Comparison of ENCODE assay signal across 18 cellular contexts in genomic region chr1:104630567-104630966, GRCh38.
"Had no signal": no experiment of that assay in that cellular context is flagged by ENCODE, and none has a peak within 500 bp of the region (broad histone marks: within the 10 kb centered on the region; RNA-seq: fewer than 3 reads in every experiment).

No MANE protein-coding gene starts in this region.

- H3K9ac ChIP-seq: neural progenitor cell had no signal

- H2AFZ ChIP-seq: neural progenitor cell had no signal

- H3K27me3 ChIP-seq: dorsolateral prefrontal cortex, neural progenitor cell, sigmoid colon, stomach, thyroid gland had no signal

- H3K36me3 ChIP-seq: lower lobe of right lung, neural progenitor cell, prostate gland, sigmoid colon, stomach, thyroid gland had no signal

- ATAC-seq: left ventricle myocardium superior; lower lobe of right lung; mucosa of descending colon; natural killer cell treated with Interleukin-12 subunit alpha and Interleukin-12 subunit beta and Interleukin-15 and Interleukin-18, amount 100 ng/mL, for 72 hours; right cardiac atrium; stimulated activated effector memory CD8-positive, alpha-beta T cell treated with anti-CD3 and anti-CD28 coated beads, Interleukin-12 subunit alpha, Interleukin-12 subunit beta, amount 100 ng/mL, for 72 hours had no signal

- H3K4me1 ChIP-seq: lower lobe of right lung, neural progenitor cell, prostate gland, stomach, thyroid gland had no signal

- H3K4me2 ChIP-seq: neural progenitor cell had no signal

- H3K4me3 ChIP-seq: dorsolateral prefrontal cortex, lower lobe of right lung, mucosa of descending colon, neural progenitor cell, prostate gland, sigmoid colon, stomach, thyroid gland had no signal

- DNase-seq: dorsolateral prefrontal cortex; effector CD4-positive, alpha-beta T cell; hypothalamus; left ventricle myocardium superior; lower lobe of right lung; mucosa of descending colon; naive B cell; right cardiac atrium; sigmoid colon; stimulated activated CD4-positive, alpha-beta T cell treated with anti-CD3 and anti-CD28 coated beads, Interleukin-2, amount 100 ng/mL, for 24 hours; stimulated activated CD4-positive, alpha-beta T cell treated with anti-CD3 and anti-CD28 coated beads, Interleukin-4, amount 100 ng/mL, for 24 hours; stimulated activated naive CD4-positive, alpha-beta T cell treated with Interleukin-2 at 50 U/mL for 16 hours; stomach; thyroid gland had no signal

- H3K9me3 ChIP-seq: lower lobe of right lung, mucosa of descending colon, prostate gland, sigmoid colon, stomach, thyroid gland had no signal

- H3K27ac ChIP-seq: dorsolateral prefrontal cortex, lower lobe of right lung, neural progenitor cell, prostate gland, stomach, thyroid gland had no signal
